Comparison of ENCODE assay signal across 9 cellular contexts in genomic region chr7:128831994-128832879, GRCh38.
A peak's percentile ranks its signal among the peaks of the same experiment; 100 is the strongest.
DNase-seq lines count a peak whose midpoint lies in the region; ATAC-seq and TF ChIP-seq lines count a peak whose summit lies in the region.
"Had no signal": no experiment of that assay in that cellular context is flagged by ENCODE, and none has a peak within 500 bp of the region (broad histone marks: within the 10 kb centered on the region; RNA-seq: fewer than 3 reads in every experiment).

No MANE protein-coding gene starts in this region.

- in situ Hi-C loops in astrocyte of the spinal cord (cut with HindIII; ENCODE audit: low sequenced_read_pairs): no loop called here

- H3K27me3 ChIP-seq in tibial artery: no peaks in the 10 kb centered on the region

- peaks cover 0 to 86% (median 62%) of the 10 kb centered on the region in 4 donors for H3K4me1 ChIP-seq in tibial artery

- no peaks in the 10 kb centered on the region for H3K9me3 ChIP-seq in tibial artery

- no peak for ATAC-seq in GM21360 (IDR thresholded peaks at IDR 0.05; ENCODE audit: unreplicated experiment)
- ATAC-seq in HG02885 (IDR thresholded peaks at IDR 0.05; ENCODE audit: poor library complexity, unreplicated experiment): no peak
- no peak for ATAC-seq in HG03439 (IDR thresholded peaks at IDR 0.05; ENCODE audit: unreplicated experiment)

- H3K4me3 ChIP-seq in astrocyte of the spinal cord (ENCODE audit: low read depth, low read length) (peak overlapping the region; percentile 90), tibial artery (peak overlapping the region; percentile 58 to 78)

- intact Hi-C loops in tibial artery (cut with DNase I; ENCODE audit: low total_unique reads): no loop called here

- peak overlapping the region; percentile 90 to 95 for H3K27ac ChIP-seq in tibial artery
- H3K27ac ChIP-seq: 22Rv1 had no signal

- TF ChIP-seq CTCF in astrocyte of the spinal cord (IDR thresholded peaks at IDR 0.05; ENCODE audit: low read depth, low read length) (no peak), tibial artery (IDR thresholded peaks at IDR 0.05) (no peak)

- peak; percentile 29 for DNase-seq in DMS53 (lab: John Stamatoyannopoulos, UW)
- no peak for DNase-seq in DMS53 treated with DMSO at 0.1 percent for 48 hours (lab: John Stamatoyannopoulos, UW; ENCODE audit: unreplicated experiment)
- peak; percentile 72 for DNase-seq in astrocyte of the spinal cord (ENCODE audit: low read depth, low spot score)
- peak; percentile 85 for DNase-seq in left kidney (ENCODE audit: low read depth, low spot score)
- DNase-seq in tibial artery: peak; percentile 42 to 90

- peaks cover 0 to 7% (median 7%) of the 10 kb centered on the region in 3 donors for H3K36me3 ChIP-seq in tibial artery
